1 cellular context compared by ENCODE assay signal in the genomic region with DNA sequence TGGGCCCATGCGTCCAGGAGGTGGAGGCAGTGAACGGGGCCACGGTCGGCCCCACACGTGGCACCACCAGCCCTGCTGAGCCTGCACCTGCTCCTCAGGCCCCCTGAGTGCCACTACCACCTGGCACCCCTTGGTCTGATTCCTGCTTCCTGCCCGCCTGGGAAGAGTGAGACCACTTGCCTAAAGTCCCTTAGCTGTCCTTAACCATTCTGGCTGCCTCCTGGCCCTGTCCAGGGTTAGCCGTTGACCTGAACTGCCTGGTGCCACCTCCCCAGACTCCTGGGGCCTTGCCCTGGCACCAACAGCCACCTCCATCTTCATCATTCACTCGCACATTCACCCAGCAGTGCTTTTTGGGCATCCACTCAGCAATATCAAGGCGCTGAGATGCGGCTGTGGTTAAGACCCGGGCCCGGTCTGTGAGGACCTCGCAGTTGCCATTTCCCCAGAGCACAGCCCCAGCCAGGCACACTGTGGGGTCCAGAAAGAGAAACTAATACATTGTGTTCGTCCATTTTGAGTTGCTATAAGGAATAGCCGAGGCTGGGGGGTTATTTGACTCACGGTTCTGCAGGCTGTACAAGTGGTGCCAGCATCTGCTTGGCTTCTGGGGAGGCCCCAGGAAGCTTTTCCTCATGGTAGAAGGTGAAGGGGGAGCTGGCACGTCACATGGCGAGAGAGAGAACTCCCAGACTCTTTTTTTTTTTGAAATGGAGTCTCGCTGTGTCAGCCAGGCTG.
TF ChIP-seq lines count a peak whose summit lies in the region.

No MANE protein-coding gene starts in this region.

TF ChIP-seq in liver, 16 proteins besides CTCF, POLR2A, EP300 and RAD21 (continued from another document):
- TF ChIP-seq, protein P1, sequence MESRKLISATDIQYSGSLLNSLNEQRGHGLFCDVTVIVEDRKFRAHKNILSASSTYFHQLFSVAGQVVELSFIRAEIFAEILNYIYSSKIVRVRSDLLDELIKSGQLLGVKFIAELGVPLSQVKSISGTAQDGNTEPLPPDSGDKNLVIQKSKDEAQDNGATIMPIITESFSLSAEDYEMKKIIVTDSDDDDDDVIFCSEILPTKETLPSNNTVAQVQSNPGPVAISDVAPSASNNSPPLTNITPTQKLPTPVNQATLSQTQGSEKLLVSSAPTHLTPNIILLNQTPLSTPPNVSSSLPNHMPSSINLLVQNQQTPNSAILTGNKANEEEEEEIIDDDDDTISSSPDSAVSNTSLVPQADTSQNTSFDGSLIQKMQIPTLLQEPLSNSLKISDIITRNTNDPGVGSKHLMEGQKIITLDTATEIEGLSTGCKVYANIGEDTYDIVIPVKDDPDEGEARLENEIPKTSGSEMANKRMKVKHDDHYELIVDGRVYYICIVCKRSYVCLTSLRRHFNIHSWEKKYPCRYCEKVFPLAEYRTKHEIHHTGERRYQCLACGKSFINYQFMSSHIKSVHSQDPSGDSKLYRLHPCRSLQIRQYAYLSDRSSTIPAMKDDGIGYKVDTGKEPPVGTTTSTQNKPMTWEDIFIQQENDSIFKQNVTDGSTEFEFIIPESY (IDR thresholded peaks at IDR 0.05) = no peak
- TF ChIP-seq FOXA1 (IDR thresholded peaks at IDR 0.05) = no peak
